ENCODE assay signal across 14 cellular contexts in the genomic region with DNA sequence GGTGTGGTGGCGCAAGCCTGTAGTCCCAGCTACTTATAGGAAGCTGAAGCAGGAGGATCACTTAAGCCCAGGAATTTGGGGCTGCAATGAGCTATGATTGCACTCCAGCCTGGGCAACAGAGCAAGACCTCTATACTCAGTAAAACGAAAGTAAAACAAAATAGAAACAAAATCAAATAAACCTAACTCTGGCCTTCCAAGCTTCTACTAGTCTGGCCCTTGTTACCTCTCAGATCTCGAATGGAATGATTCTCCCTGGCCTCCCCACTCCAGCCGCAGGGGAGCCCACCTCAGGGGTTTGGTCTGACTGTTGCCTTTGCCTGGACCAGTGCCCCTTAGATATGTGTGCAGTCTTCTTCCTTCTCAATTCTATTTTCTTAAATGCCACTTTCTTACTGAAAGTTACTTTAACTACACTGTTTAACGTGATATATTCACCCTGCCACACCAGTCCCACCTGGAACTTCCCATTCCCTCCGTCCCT.
DNase-seq lines count a peak whose midpoint lies in the region; ATAC-seq and TF ChIP-seq lines count a peak whose summit lies in the region.
"Had no signal": no experiment of that assay in that cellular context is flagged by ENCODE, and none has a peak within 500 bp of the region (broad histone marks: within the 10 kb centered on the region; RNA-seq: fewer than 3 reads in every experiment).

No MANE protein-coding gene starts in this region.

- H3K79me2 ChIP-seq in MM.1S (ENCODE audit: low read length): no peaks in the 10 kb centered on the region

- H3K4me3 ChIP-seq in MM.1S (ENCODE audit: low read length) (no peak overlapping the region), thyroid gland (replicated peaks in 1 of 3) (no peak overlapping the region), brain microvascular endothelial cell (ENCODE audit: low read depth, low read length) (no peak overlapping the region)

- ATAC-seq in GM18520 (IDR thresholded peaks at IDR 0.05; ENCODE audit: unreplicated experiment) (peak; percentile 70), GM21786 (IDR thresholded peaks at IDR 0.05; ENCODE audit: unreplicated experiment) (peak; percentile 61)
- ATAC-seq: activated CD4-positive, CD25-positive, alpha-beta regulatory T cell treated with anti-CD3 and anti-CD28 coated beads, Interleukin-2, amount 50 U/mL, for 24 hours; natural killer cell treated with Interleukin-12 subunit alpha and Interleukin-12 subunit beta and Interleukin-15 and Interleukin-18, amount 100 ng/mL, for 72 hours had no signal

- DNase-seq in MM.1S (peak; percentile 42), thyroid gland (peak; percentile 5 to 39), brain microvascular endothelial cell (no peak), NCI-H69 (lab: John Stamatoyannopoulos, UW) (no peak), RKO (ENCODE audit: low spot score) (no peak)
- DNase-seq: activated gamma-delta T cell treated with Interleukin-2 at 50 U/mL for 16 hours, mammary epithelial cell, NCI-H1105 treated with DMSO at 0.1 percent for 48 hours, NCI-H226, SIG-M5 had no signal

- H3K27ac ChIP-seq in MM.1S (ENCODE audit: low read length) (no peak overlapping the region), thyroid gland (no peak overlapping the region), brain microvascular endothelial cell (no peak overlapping the region)

- H3F3A ChIP-seq in MM.1S (ENCODE audit: insufficient read depth, low read length): no peaks in the 10 kb centered on the region

- 49 to 52% methylated on average over 6 of the region's 6 CpGs for WGBS in thyroid gland, 2 donors

- intact Hi-C loops in thyroid gland (cut with DNase I): no loop called here

- H3K9me3 ChIP-seq in MM.1S (replicated peaks; ENCODE audit: insufficient read depth, low read length) (no peaks in the 10 kb centered on the region), thyroid gland (no peaks in the 10 kb centered on the region)

- TF ChIP-seq CTCF in MM.1S (IDR thresholded peaks at IDR 0.05; ENCODE audit: low read length) (no peak), thyroid gland (IDR thresholded peaks at IDR 0.05) (no peak), brain microvascular endothelial cell (IDR thresholded peaks at IDR 0.05; ENCODE audit: low read depth, low read length, missing control alignments) (no peak)

- H3K9ac ChIP-seq in MM.1S (ENCODE audit: low read length): no peak overlapping the region

- peak overlapping the region; percentile 78 for H2AFZ ChIP-seq in MM.1S (ENCODE audit: low read length)

- H4K20me1 ChIP-seq in MM.1S (ENCODE audit: insufficient read depth, low read length): no peaks in the 10 kb centered on the region

- peak overlapping the region; percentile 56 for H3K4me2 ChIP-seq in MM.1S (ENCODE audit: low read depth, low read length)

- H3K36me3 ChIP-seq in MM.1S (replicated peaks; ENCODE audit: insufficient read depth, low read length): no peaks in the 10 kb centered on the region
- H3K36me3 ChIP-seq in thyroid gland: no peaks in the 10 kb centered on the region
- H3K36me3 ChIP-seq in brain microvascular endothelial cell (replicated peaks): no peaks in the 10 kb centered on the region

- in situ Hi-C loops in brain microvascular endothelial cell (cut with HindIII; ENCODE audit: low pct_ligation_motif_present, low sequenced_read_pairs): no loop called here

- no peaks in the 10 kb centered on the region for H3K9me2 ChIP-seq in MM.1S (replicated peaks; ENCODE audit: insufficient read depth, low read length)

- no peak for TF ChIP-seq POLR2A in thyroid gland (IDR thresholded peaks at IDR 0.05)

- H3K4me1 ChIP-seq in MM.1S (ENCODE audit: low read length) (no peaks in the 10 kb centered on the region), thyroid gland (no peaks in the 10 kb centered on the region)

- H3K27me3 ChIP-seq in MM.1S (replicated peaks; ENCODE audit: insufficient read depth, low read length) (no peaks in the 10 kb centered on the region), thyroid gland (no peaks in the 10 kb centered on the region), brain microvascular endothelial cell (replicated peaks) (no peaks in the 10 kb centered on the region)

Comparison
In these comparisons a context has a peak if more than half of its experiments do, and no peak if none do; other contexts are left out.
1. DNase-seq: peak in MM.1S (single experiment) and thyroid gland (2 of 2); none in brain microvascular endothelial cell (single experiment), NCI-H69 (single experiment) and RKO (single experiment).